In the genomic region with DNA sequence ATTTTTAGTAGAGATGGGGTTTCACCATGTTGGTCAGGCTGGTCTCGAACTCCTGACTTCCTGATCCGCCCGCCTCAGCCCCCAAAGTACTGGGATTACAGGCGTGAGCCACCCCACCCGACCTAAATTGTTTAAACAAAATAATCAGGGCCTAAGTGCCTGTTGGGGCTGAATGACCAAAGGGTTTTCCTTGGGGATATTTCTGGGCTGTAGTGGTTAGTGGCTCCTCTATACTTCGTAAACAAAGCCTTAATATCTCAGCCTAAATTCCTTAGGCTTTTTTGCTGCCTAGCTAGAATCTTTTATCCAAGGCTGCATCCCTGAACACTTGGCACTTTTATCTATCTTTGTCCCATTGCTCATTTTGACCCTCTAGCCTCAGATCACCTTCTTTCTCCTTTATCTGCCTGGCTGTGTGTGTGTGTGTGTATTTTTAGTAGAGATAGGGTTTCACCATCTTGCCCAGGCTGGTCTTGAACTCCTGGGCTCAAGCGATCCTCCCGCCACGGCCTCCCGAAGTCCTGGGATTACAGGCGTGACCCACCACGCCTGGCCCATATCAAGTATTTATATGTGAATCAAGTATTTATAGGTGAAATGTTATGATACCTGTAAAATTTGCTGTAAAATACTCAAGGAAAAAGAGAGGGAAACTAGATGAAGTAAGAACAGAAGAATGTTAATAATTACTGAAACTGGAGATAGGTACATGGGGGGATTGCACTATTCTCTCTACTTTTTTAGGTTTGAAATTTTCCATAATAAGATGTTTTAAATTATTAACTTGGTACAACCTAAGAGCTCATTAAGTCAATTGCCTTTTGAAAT, we compare ENCODE assay signal across 1 cellular context.
TF ChIP-seq lines count a peak whose summit lies in the region.

No MANE protein-coding gene starts in this region.

TF ChIP-seq in H1, 55 proteins besides CTCF, POLR2A, EP300 and RAD21:
- TF ChIP-seq CHD2 (IDR thresholded peaks at IDR 0.05; ENCODE audit: low read length) = no peak
- TF ChIP-seq SIX5 (IDR thresholded peaks at IDR 0.05; ENCODE audit: low read depth, low read length) = no peak
- TF ChIP-seq BRCA1 (IDR thresholded peaks at IDR 0.05; ENCODE audit: low read depth, low read length) = no peak
- no peak for TF ChIP-seq BCL11A (IDR thresholded peaks at IDR 0.05; ENCODE audit: low read depth in 2 of 2, low read length in 2 of 2)
TF ChIP-seq in H1: peak in this region for 0.
